Comparison of ENCODE assay signal across 11 cellular contexts in the genomic region with DNA sequence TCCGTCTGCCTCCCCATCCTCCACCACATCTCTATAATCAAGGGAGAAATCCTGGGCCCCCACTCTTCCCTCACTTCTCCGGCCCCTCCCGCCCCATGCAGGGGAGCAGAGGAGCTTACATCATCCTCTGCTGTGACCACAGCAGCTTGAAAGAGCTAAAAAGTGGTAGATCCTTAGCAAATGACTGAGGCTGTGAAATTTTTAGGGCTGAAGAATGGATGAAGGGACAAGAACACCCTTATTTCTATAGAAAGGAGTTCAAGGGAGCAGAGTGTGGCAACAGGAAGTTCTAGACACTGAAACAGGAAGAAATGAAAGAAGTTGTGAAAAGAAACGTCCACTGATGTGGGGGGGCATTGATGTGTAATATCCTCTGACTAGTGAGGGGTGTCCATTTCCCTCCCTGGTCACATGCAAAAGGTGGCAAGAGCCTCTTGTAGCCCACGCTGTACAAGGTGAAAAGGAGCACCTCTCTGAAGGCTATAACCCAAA.
DNase-seq lines count a peak whose midpoint lies in the region; ATAC-seq and TF ChIP-seq lines count a peak whose summit lies in the region.
"Had no signal": no experiment of that assay in that cellular context is flagged by ENCODE, and none has a peak within 500 bp of the region (broad histone marks: within the 10 kb centered on the region; RNA-seq: fewer than 3 reads in every experiment).

No MANE protein-coding gene starts in this region.

- no peak overlapping the region for H3K4me3 ChIP-seq in lower lobe of right lung
- H3K4me3 ChIP-seq: heart right ventricle had no signal

- DNase-seq in CD14-positive monocyte (ENCODE audit: low spot score) (peak; percentile 80), HFFc6 (no peak), activated B cell treated with CpG ODN at 0.5 μM for 24 hours (no peak), lower lobe of right lung (no peak), hypothalamus (lab: John Stamatoyannopoulos, UW) (no peak), NCI-H1092 (lab: John Stamatoyannopoulos, UW) (no peak), RWPE1 (ENCODE audit: low spot score) (no peak)
- DNase-seq: DMS79, heart right ventricle had no signal

- CTCF ChIA-PET in activated B cell treated with CpG ODN at 0.5 μM for 24 hours (lab: Charles Lee) = no interaction called here
- CTCF ChIA-PET in RWPE1 (lab: Yijun Ruan, JAX) = no interaction called here

- POLR2A ChIA-PET in activated B cell treated with CpG ODN at 0.5 μM for 24 hours (lab: Charles Lee) = interaction anchor here (0.7 kb wide), 1 partner anchor 587 kb away, joined by 7 read pairs; no protein-coding TSS in a partner anchor
- POLR2A ChIA-PET in RWPE1 (lab: Yijun Ruan, JAX; ENCODE audit: low non-redundant PET) = no interaction called here

- H3K9me3 Mint-ChIP-seq in CD14-positive monocyte = peaks cover 0 to 2% (median 0%) of the 10 kb centered on the region in 7 donors
- H3K9me3 Mint-ChIP-seq in HFFc6 = no peaks in the 10 kb centered on the region
- no peaks in the 10 kb centered on the region for H3K9me3 Mint-ChIP-seq in activated B cell treated with CpG ODN at 0.5 μM for 24 hours

- no peaks in the 10 kb centered on the region for H3K9me3 ChIP-seq in lower lobe of right lung
- H3K9me3 ChIP-seq: heart right ventricle had no signal

- H3K27ac Mint-ChIP-seq in CD14-positive monocyte (peak overlapping the region; percentile 96 to 99 (median 99)), HFFc6 (peak overlapping the region; percentile 2; the same call in 1 of the 2 replicates), activated B cell treated with CpG ODN at 0.5 μM for 24 hours (peak overlapping the region; percentile 72)

- H3K36me3 Mint-ChIP-seq in CD14-positive monocyte (peaks cover 4 to 5% of the 10 kb centered on the region in 2 donors), HFFc6 (ENCODE audit: low read depth) (no peaks in the 10 kb centered on the region), activated B cell treated with CpG ODN at 0.5 μM for 24 hours (ENCODE audit: low read depth) (no peaks in the 10 kb centered on the region)

- TF ChIP-seq CTCF in CD14-positive monocyte (IDR thresholded peaks at IDR 0.05) (no peak), HFFc6 (IDR thresholded peaks at IDR 0.05) (no peak), activated B cell treated with CpG ODN at 0.5 μM for 24 hours (IDR thresholded peaks at IDR 0.05) (no peak), lower lobe of right lung (IDR thresholded peaks at IDR 0.05) (no peak), RWPE1 (conservative IDR thresholded peaks at IDR 0.05; ENCODE audit: low read depth) (no peak)

- H3K27me3 ChIP-seq in lower lobe of right lung (ENCODE audit: low read depth) = no peaks in the 10 kb centered on the region
- H3K27me3 ChIP-seq: heart right ventricle had no signal

- H3K27me3 Mint-ChIP-seq in CD14-positive monocyte (ENCODE audit: low read depth in 3 of 3) = peaks cover 0 to 1% (median 0%) of the 10 kb centered on the region in 3 donors
- H3K27me3 Mint-ChIP-seq in HFFc6 (ENCODE audit: insufficient read depth) = peaks cover 12% of the 10 kb centered on the region
- no peaks in the 10 kb centered on the region for H3K27me3 Mint-ChIP-seq in activated B cell treated with CpG ODN at 0.5 μM for 24 hours

- ATAC-seq in activated B cell treated with CpG ODN at 0.5 μM for 24 hours (ENCODE audit: low read depth) = peak; percentile 93
- ATAC-seq in lower lobe of right lung = peak; percentile 55 to 64
- no peak for ATAC-seq in GM21786 (IDR thresholded peaks at IDR 0.05; ENCODE audit: unreplicated experiment)
- ATAC-seq: activated CD4-positive, CD25-positive, alpha-beta regulatory T cell treated with anti-CD3 and anti-CD28 coated beads, Interleukin-2, amount 50 U/mL, for 24 hours had no signal

- intact Hi-C loops in CD14-positive monocyte (cut with micrococcal nuclease) = no loop called here
- intact Hi-C loops in activated B cell treated with CpG ODN at 0.5 μM for 24 hours (cut with micrococcal nuclease) = loop anchor here (5.0 kb wide), 1 partner anchor 133 kb away; no protein-coding TSS in a partner anchor
- intact Hi-C loops in lower lobe of right lung (cut with DNase I) = no loop called here

- peaks cover 69% of the 10 kb centered on the region for H3K4me1 Mint-ChIP-seq in CD14-positive monocyte
- peaks cover 8% of the 10 kb centered on the region for H3K4me1 Mint-ChIP-seq in HFFc6 (ENCODE audit: low read depth)
- peaks cover 28% of the 10 kb centered on the region for H3K4me1 Mint-ChIP-seq in activated B cell treated with CpG ODN at 0.5 μM for 24 hours

- H3K4me1 ChIP-seq in lower lobe of right lung = peaks cover 8% of the 10 kb centered on the region

- no peaks in the 10 kb centered on the region for H3K36me3 ChIP-seq in lower lobe of right lung
- H3K36me3 ChIP-seq: heart right ventricle had no signal

- H3K27ac ChIP-seq in lower lobe of right lung = no peak overlapping the region
- H3K27ac ChIP-seq in RWPE1 = no peak overlapping the region

- H3K4me3 Mint-ChIP-seq in CD14-positive monocyte (peak overlapping the region in 1 of 2 donors; percentile 63), HFFc6 (no peak overlapping the region), activated B cell treated with CpG ODN at 0.5 μM for 24 hours (peak overlapping the region; percentile 52)

Comparison
In these comparisons a context has a peak if more than half of its experiments do, and no peak if none do; other contexts are left out.
1. H3K27ac Mint-ChIP-seq: peak in every context shown above with its lines; median percentile 99 in CD14-positive monocyte; 72 in activated B cell treated with CpG ODN at 0.5 μM for 24 hours; 2 in HFFc6.